ENCODE assay signal across 8 cellular contexts in genomic region chr1:121519756-121520286, GRCh38.
A peak's percentile ranks its signal among the peaks of the same experiment; 100 is the strongest.
DNase-seq lines count a peak whose midpoint lies in the region; ATAC-seq and TF ChIP-seq lines count a peak whose summit lies in the region.
"Not testable (repeated sequence)": the region's sequence is repeated elsewhere in the genome, so short reads cannot be mapped to it uniquely, and the experiment has no call there.

No MANE protein-coding gene starts in this region.

- POLR2A ChIA-PET in PC-3 (lab: Charles Lee; ENCODE audit: unreplicated experiment) = not testable (repeated sequence)

- not testable (repeated sequence) for TF ChIP-seq CTCF in PC-3 (conservative IDR thresholded peaks at IDR 0.05; ENCODE audit: low read depth, low read length); mammary epithelial cell (conservative IDR thresholded peaks at IDR 0.05 in 1 of 2, IDR thresholded peaks at IDR 0.05 in 1 of 2; ENCODE audit: extremely low read depth in 1 of 2, insufficient read depth in 1 of 2, low read depth in 1 of 2, low read length in 2 of 2); fibroblast of villous mesenchyme (IDR thresholded peaks at IDR 0.05; ENCODE audit: insufficient read depth, low read depth, low read length); lung (IDR thresholded peaks at IDR 0.05; ENCODE audit: control extremely low read depth, extremely low read depth); progenitor cell of endocrine pancreas (IDR thresholded peaks at IDR 0.05; ENCODE audit: unreplicated experiment); tibial nerve (IDR thresholded peaks at IDR 0.05)

- not testable (repeated sequence) for TF ChIP-seq EP300 in tibial nerve (IDR thresholded peaks at IDR 0.05)

- peaks cover 56% of the 10 kb centered on the region for H3K4me1 Mint-ChIP-seq in activated T-cell treated with anti-CD3 and anti-CD28 coated beads, Interleukin-2, amount 50 U/mL, for 24 hours (ENCODE audit: low read depth)
- H3K4me1 Mint-ChIP-seq in progenitor cell of endocrine pancreas (ENCODE audit: low read depth) = peaks cover 23% of the 10 kb centered on the region

- peak overlapping the region; percentile 90 for H3K4me3 Mint-ChIP-seq in activated T-cell treated with anti-CD3 and anti-CD28 coated beads, Interleukin-2, amount 50 U/mL, for 24 hours
- H3K4me3 Mint-ChIP-seq in progenitor cell of endocrine pancreas (ENCODE audit: low read depth) = peak overlapping the region; percentile 84

- WGBS in mammary epithelial cell (ENCODE audit: low coverage, missing lambda C conversion rate) = 71% methylated on average over 18 of the region's 19 CpGs
- 55 to 56% methylated on average over 19 of the region's 19 CpGs for WGBS in lung, 2 donors
- 51 to 59% methylated on average over 19 of the region's 19 CpGs for WGBS in tibial nerve, 2 donors

- H3K27ac Mint-ChIP-seq in activated T-cell treated with anti-CD3 and anti-CD28 coated beads, Interleukin-2, amount 50 U/mL, for 24 hours = peak overlapping the region; percentile 94
- H3K27ac Mint-ChIP-seq in progenitor cell of endocrine pancreas = peak overlapping the region; percentile 95

- CTCF ChIA-PET in PC-3 (lab: Charles Lee); mammary epithelial cell (lab: Charles Lee; ENCODE audit: low non-redundant PET): not testable (repeated sequence)

- not testable (repeated sequence) for H3K9me3 Mint-ChIP-seq in activated T-cell treated with anti-CD3 and anti-CD28 coated beads, Interleukin-2, amount 50 U/mL, for 24 hours; progenitor cell of endocrine pancreas (ENCODE audit: low read depth)

- not testable (repeated sequence) for H3K36me3 ChIP-seq in H7 (replicated peaks; ENCODE audit: control insufficient read depth, insufficient read depth, low read length); PC-3 (ENCODE audit: low read depth, low read length); mammary epithelial cell (ENCODE audit: insufficient read depth, low read length); lung (ENCODE audit: control insufficient read depth in 2 of 2, insufficient read depth in 2 of 2, low read length in 2 of 2); tibial nerve

- H3K79me2 ChIP-seq in PC-3 (ENCODE audit: low read length); mammary epithelial cell (ENCODE audit: insufficient read depth, low read length): not testable (repeated sequence)

- not testable (repeated sequence) for ATAC-seq in PC-3; lung (ENCODE audit: insufficient read depth, low FRiP score)

- H3K27ac ChIP-seq in PC-3 (ENCODE audit: low read length); mammary epithelial cell (ENCODE audit: insufficient read depth, low read depth, low read length); lung (ENCODE audit: low read depth in 1 of 2, low read length in 1 of 2): not testable (repeated sequence)
- H3K27ac ChIP-seq in tibial nerve = peak overlapping the region in 2 of 4 donors; percentile 11 to 74

- H3K27me3 ChIP-seq in H7 (ENCODE audit: control insufficient read depth, insufficient read depth, low read length); PC-3 (ENCODE audit: low read length); mammary epithelial cell (ENCODE audit: insufficient read depth, low read length); lung (ENCODE audit: control insufficient read depth, insufficient read depth): not testable (repeated sequence)
- H3K27me3 ChIP-seq in tibial nerve = peaks cover 0 to 16% of the 10 kb centered on the region in 2 donors

- in situ Hi-C loops in mammary epithelial cell (cut with MboI; ENCODE audit: low sequenced_read_pairs in 2 of 2) = not testable (repeated sequence)

- not testable (repeated sequence) for H3K4me1 ChIP-seq in PC-3 (ENCODE audit: insufficient read depth, low read length); mammary epithelial cell (ENCODE audit: insufficient read depth, low read length); lung (ENCODE audit: control insufficient read depth in 2 of 2, insufficient read depth in 2 of 2, low read length in 2 of 2)
- H3K4me1 ChIP-seq in tibial nerve = peaks cover 0 to 14% (median 1%) of the 10 kb centered on the region in 4 donors

- peak overlapping the region; percentile 68 for H3K4me3 ChIP-seq in H7 (ENCODE audit: insufficient read depth, low read depth, low read length)
- H3K4me3 ChIP-seq in PC-3 (ENCODE audit: low read length) = peak overlapping the region; percentile 78
- peak overlapping the region; percentile 52 to 63 (median 60) for H3K4me3 ChIP-seq in mammary epithelial cell (replicated peaks in 1 of 3; ENCODE audit: insufficient read depth in 1 of 3, low read depth in 2 of 3, low read length in 3 of 3)
- H3K4me3 ChIP-seq in fibroblast of villous mesenchyme (ENCODE audit: low read depth, low read length) = peak overlapping the region; percentile 29
- H3K4me3 ChIP-seq in lung = peak overlapping the region; percentile 42
- peak overlapping the region; percentile 34 to 63 (median 52) for H3K4me3 ChIP-seq in tibial nerve

- dilution Hi-C loops in mammary epithelial cell (cut with HindIII; ENCODE audit: low sequenced_read_pairs) = not testable (repeated sequence)

- intact Hi-C loops in PC-3 (cut with micrococcal nuclease) = not testable (repeated sequence)
- intact Hi-C loops in mammary epithelial cell (cut with micrococcal nuclease) = loop anchor here (10.0 kb wide), 1 partner anchor 75 kb away; no protein-coding TSS in a partner anchor

- H3K9ac ChIP-seq in PC-3 (ENCODE audit: low read length) = peak overlapping the region; percentile 59; the same call in 1 of the 2 replicates
- not testable (repeated sequence) for H3K9ac ChIP-seq in mammary epithelial cell (ENCODE audit: insufficient read depth, low read length)

- H3K4me2 ChIP-seq in PC-3 (ENCODE audit: low read length) (peak overlapping the region; percentile 83), mammary epithelial cell (ENCODE audit: insufficient read depth, low read depth, low read length) (peak overlapping the region; percentile 84)

- not testable (repeated sequence) for H3K9me2 ChIP-seq in PC-3 (replicated peaks; ENCODE audit: low read length)

- H3F3A ChIP-seq in PC-3 (ENCODE audit: low read length, unreplicated experiment) = not testable (repeated sequence)

- not testable (repeated sequence) for H3K9me3 ChIP-seq in PC-3 (ENCODE audit: low read length); mammary epithelial cell (replicated peaks; ENCODE audit: insufficient read depth, low read length); lung (ENCODE audit: control insufficient read depth in 2 of 2, insufficient read depth in 1 of 2, low read length in 1 of 2); tibial nerve

- not testable (repeated sequence) for H3K27me3 Mint-ChIP-seq in activated T-cell treated with anti-CD3 and anti-CD28 coated beads, Interleukin-2, amount 50 U/mL, for 24 hours; progenitor cell of endocrine pancreas

- H2AFZ ChIP-seq in PC-3 (ENCODE audit: low read length) = peak overlapping the region; percentile 96
- H2AFZ ChIP-seq in mammary epithelial cell (ENCODE audit: low read depth, low read length) = peak overlapping the region; percentile 96

- H3K36me3 Mint-ChIP-seq in activated T-cell treated with anti-CD3 and anti-CD28 coated beads, Interleukin-2, amount 50 U/mL, for 24 hours (ENCODE audit: low read depth); progenitor cell of endocrine pancreas (ENCODE audit: insufficient read depth): not testable (repeated sequence)

- not testable (repeated sequence) for H4K20me1 ChIP-seq in PC-3 (ENCODE audit: low read length); mammary epithelial cell (ENCODE audit: insufficient read depth, low read length)

- not testable (repeated sequence) for BruUV-seq in PC-3 (replicated peaks; lab: Mats Ljungman, UMichigan); mammary epithelial cell (replicated peaks; lab: Mats Ljungman, UMichigan)

- TF ChIP-seq POLR2A in tibial nerve (IDR thresholded peaks at IDR 0.05) = not testable (repeated sequence)

- not testable (repeated sequence) for DNase-seq in H7; PC-3; mammary epithelial cell; fibroblast of villous mesenchyme (ENCODE audit: low read depth); lung (ENCODE audit: low spot score); progenitor cell of endocrine pancreas (ENCODE audit: low spot score, unreplicated experiment); tibial nerve (ENCODE audit: low spot score in 2 of 2)
- DNase-seq in activated T-cell treated with anti-CD3 and anti-CD28 coated beads, Interleukin-2, amount 50 U/mL, for 24 hours = peak; percentile 47
